Comparison of ENCODE assay signal across 9 cellular contexts in the genomic region with DNA sequence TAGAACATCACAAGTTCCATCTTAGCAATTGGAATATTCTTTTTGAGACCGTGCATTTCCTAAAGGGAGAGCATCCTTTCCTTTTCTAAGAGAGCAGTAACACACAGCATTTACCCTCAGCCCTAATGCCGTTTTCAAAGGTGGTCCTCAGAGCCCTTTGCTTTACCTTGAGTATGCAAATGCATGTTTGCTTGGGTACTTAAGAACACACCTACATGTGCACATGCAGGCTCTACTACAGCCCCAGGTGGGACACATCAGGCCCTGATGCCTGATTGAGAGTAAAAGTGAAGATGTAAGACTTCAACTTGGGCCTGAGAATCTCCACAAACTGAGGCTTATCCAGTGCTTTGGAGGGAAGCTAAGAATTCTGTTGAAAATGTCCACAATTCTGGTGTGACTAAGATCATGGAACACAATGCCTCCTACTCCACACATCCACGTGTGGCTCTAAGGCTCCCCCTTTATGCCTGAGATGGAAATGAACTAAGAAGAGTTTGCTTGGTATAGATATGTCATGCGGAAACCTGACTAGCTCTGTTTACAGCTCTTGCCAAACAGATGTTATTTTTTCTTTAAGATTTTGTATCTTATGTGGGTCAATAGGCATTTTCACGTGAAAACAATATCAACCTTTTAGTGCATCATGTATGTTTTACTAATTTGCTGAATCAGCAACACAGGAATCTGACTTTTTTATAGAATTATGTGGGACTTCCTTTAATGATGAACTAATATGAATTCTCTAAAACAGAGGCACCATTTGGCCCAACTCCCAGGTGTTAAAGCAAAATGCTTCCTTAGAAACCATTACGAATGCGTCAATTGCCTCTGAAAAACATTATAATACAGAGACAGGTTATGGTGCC. TPM values are rescaled to one million over a fixed set of nuclear protein-coding genes. Genes with fewer than 3 reads are reported as not detected.
DNase-seq lines count a peak whose midpoint lies in the region; ATAC-seq, FAIRE-seq and TF ChIP-seq lines count a peak whose summit lies in the region.
"Had no signal": no experiment of that assay in that cellular context is flagged by ENCODE, and none has a peak within 500 bp of the region (broad histone marks: within the 10 kb centered on the region; RNA-seq: fewer than 3 reads in every experiment).

No MANE protein-coding gene starts in this region.

- peak; percentile 80 to 91 for TF ChIP-seq RAD21 in A549 (conservative IDR thresholded peaks at IDR 0.05 in 1 of 2, IDR thresholded peaks at IDR 0.05 in 1 of 2)

- no peak for FAIRE-seq in A549 (lab: Jason Lieb, UNC)
- FAIRE-seq in H54 (lab: Jason Lieb, UNC) = peak; percentile 90
- FAIRE-seq: GM12891 had no signal

- WGBS in A549 (ENCODE audit: missing lambda C conversion rate) = 68% methylated on average over 7 of the region's 7 CpGs

- H3K27ac ChIP-seq in A549 = no peak overlapping the region; a peak in 1 of 6 replicates

- ATAC-seq in A549 (peak; percentile 94 to 95), HG02571 (IDR thresholded peaks at IDR 0.05; ENCODE audit: unreplicated experiment) (no peak)

- CTCF ChIA-PET in A549 (lab: Yijun Ruan, JAX) = interaction anchor here (0.6 to 2.1 kb wide), 21 partner anchors 11 to 137 kb away, joined by 3 to 12 read pairs (median 4); a partner anchor contains a TSS

- POLR2A ChIA-PET in A549 (lab: Yijun Ruan, JAX) = no interaction called here

- TF ChIP-seq EP300 in A549 (IDR thresholded peaks at IDR 0.05) = no peak

- peak; percentile 55 to 71 for DNase-seq in A549 (ENCODE audit: low read depth in 1 of 2, low spot score in 1 of 2)
- DNase-seq in H54 (ENCODE audit: insufficient read length, low spot score) = peak; percentile 55
- DNase-seq in SK-N-DZ (ENCODE audit: low spot score) = peak; percentile 30
- DNase-seq in glomerular visceral epithelial cell (ENCODE audit: extremely low spot score) = peak; percentile 39
- no peak for DNase-seq in activated CD4-positive, alpha-beta T cell treated with anti-CD3 and anti-CD28 coated beads for 1 hour
- DNase-seq in cerebellar nuclear complex (lab: John Stamatoyannopoulos, UW) = no peak
- no peak for DNase-seq in GM19238 (ENCODE audit: insufficient read length, low spot score)

- H3K4me3 ChIP-seq in A549 = no peak overlapping the region

- no peak for TF ChIP-seq POLR2A in A549 (IDR thresholded peaks at IDR 0.05; ENCODE audit: low read length)
- no peak for TF ChIP-seq POLR2A in H54 (IDR thresholded peaks at IDR 0.05; ENCODE audit: low read depth, low read length)

- no peaks in the 10 kb centered on the region for H3K9me3 ChIP-seq in A549

- H3K4me1 ChIP-seq in A549 = peaks cover 4% of the 10 kb centered on the region; the same call in 1 of the 3 replicates

- H3K4me2 ChIP-seq in A549 = no peak overlapping the region

- TF ChIP-seq CTCF in A549 (IDR thresholded peaks at IDR 0.05) = peak; percentile 73

TF ChIP-seq in A549, 52 proteins besides CTCF, POLR2A, EP300 and RAD21:
- TF ChIP-seq, protein P1, sequence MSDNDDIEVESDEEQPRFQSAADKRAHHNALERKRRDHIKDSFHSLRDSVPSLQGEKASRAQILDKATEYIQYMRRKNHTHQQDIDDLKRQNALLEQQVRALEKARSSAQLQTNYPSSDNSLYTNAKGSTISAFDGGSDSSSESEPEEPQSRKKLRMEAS (IDR thresholded peaks at IDR 0.05) = peak; percentile 57; the same call in 1 of the 2 replicates
- TF ChIP-seq MAFK (IDR thresholded peaks at IDR 0.05; ENCODE audit: partially characterized antibody) = peak; percentile 99
- TF ChIP-seq HEYL (CRISPR knock-in tag; IDR thresholded peaks at IDR 0.05) = no peak
- TF ChIP-seq SMC3 (IDR thresholded peaks at IDR 0.05) = peak; percentile 80

RNA-seq across cellular contexts. Expression of a gene that starts 48.9 kb away (rescaled TPM):
- polyA plus RNA-seq in A549 (2011; rRNA removed) (7.3 and 8.3 TPM in 2 replicates), A549 (2017; fragmentation: RNase III; extraction: RNeasy Plus Mini Kit Qiagen cat#74134 plus additional on column Dnase treatment) (16.0 to 16.3 TPM (median 16.3 TPM) in 3 replicates)
- polyA plus RNA-seq in A549 (2012; cell fraction: cytosol; rRNA removed) = 14.2 and 24.1 TPM in 2 replicates
- polyA plus RNA-seq in A549 (2012; cell fraction: nucleus; rRNA removed) = 37.4 and 58.1 TPM in 2 replicates
- polyA minus RNA-seq in A549 (2011; rRNA and poly(A)+ RNA removed) = 9.9 and 10.5 TPM in 2 replicates
- 26.4 TPM in 2 replicates for polyA plus RNA-seq in SK-N-DZ (2014; cell fraction: cytosol; rRNA removed)
- 65.9 and 66.7 TPM in 2 replicates for polyA plus RNA-seq in SK-N-DZ (2014; cell fraction: nucleus; rRNA removed)

Comparison
In these comparisons a context has a peak if more than half of its experiments do, and no peak if none do; other contexts are left out.
1. DNase-seq: peak in A549 (2 of 2), H54 (single experiment), SK-N-DZ (single experiment) and glomerular visceral epithelial cell (single experiment); none in activated CD4-positive, alpha-beta T cell treated with anti-CD3 and anti-CD28 coated beads for 1 hour (single experiment), cerebellar nuclear complex (0 of 2) and GM19238 (single experiment).